In the genomic region with DNA sequence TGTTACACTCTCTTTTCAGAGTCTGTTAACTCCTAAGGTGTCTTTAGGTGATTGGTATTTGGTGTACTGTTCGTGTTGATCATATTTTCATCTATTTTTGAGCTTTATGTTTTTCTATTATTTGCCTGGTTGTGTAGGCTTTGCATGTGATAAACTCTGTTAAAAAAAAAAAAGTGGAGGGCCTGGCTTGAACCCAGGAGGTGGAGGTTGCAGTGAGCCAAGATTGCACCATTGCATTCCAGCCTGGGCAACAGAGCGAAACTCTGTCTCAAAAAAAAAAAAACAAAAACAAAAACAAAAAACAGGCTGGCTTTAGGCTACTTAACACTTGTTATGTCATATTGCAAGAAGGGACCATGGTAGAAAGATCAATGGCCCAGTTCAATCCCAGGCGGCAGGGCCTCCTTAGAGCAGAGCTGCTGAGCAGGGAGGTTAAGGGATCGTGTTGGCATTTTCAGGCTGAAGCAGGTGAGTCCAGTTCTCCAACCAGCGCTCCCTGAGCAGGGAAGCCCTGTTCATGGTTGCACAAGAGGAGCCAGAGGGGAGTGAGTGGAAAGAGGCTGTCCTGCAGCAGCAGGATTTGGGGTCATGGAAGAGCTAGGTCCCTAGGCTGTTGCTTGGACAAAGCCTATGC, we compare ENCODE assay signal across 14 cellular contexts. TPM values are rescaled to one million over a fixed set of nuclear protein-coding genes. Genes with fewer than 3 reads are reported as not detected.
DNase-seq lines count a peak whose midpoint lies in the region; ATAC-seq and TF ChIP-seq lines count a peak whose summit lies in the region.
"Had no signal": no experiment of that assay in that cellular context is flagged by ENCODE, and none has a peak within 500 bp of the region (broad histone marks: within the 10 kb centered on the region; RNA-seq: fewer than 3 reads in every experiment).

No MANE protein-coding gene starts in this region.

- H3K4me2 ChIP-seq in GM23248 (ENCODE audit: unreplicated experiment) = peak overlapping the region; percentile 11

- H3K36me3 ChIP-seq in GM23248 (ENCODE audit: low read depth) (no peaks in the 10 kb centered on the region), right atrium auricular region (peaks cover 32% of the 10 kb centered on the region)

- H4K20me1 ChIP-seq in GM23248 (ENCODE audit: insufficient read depth) = no peaks in the 10 kb centered on the region

- H3K27me3 ChIP-seq in GM23248 (replicated peaks; ENCODE audit: insufficient read depth) (no peaks in the 10 kb centered on the region), right atrium auricular region (no peaks in the 10 kb centered on the region)
- H3K27me3 ChIP-seq: brain microvascular endothelial cell, stomach had no signal

- no peak for ATAC-seq in GM21528 (IDR thresholded peaks at IDR 0.05; ENCODE audit: low FRiP score, unreplicated experiment)
- ATAC-seq: activated CD4-positive, alpha-beta T cell treated with anti-CD3 and anti-CD28 coated beads for 36 hours; activated T-helper 17 cell treated with anti-CD3 and anti-CD28 coated beads, Interleukin-2, amount 50 U/mL, for 72 hours; T-cell had no signal

- no peak for TF ChIP-seq CTCF in cardiac fibroblast (IDR thresholded peaks at IDR 0.05; ENCODE audit: low read depth, low read length)
- no peak for TF ChIP-seq CTCF in right atrium auricular region (IDR thresholded peaks at IDR 0.05)

- no peaks in the 10 kb centered on the region for H3F3A ChIP-seq in GM23248 (ENCODE audit: insufficient read depth)

- DNase-seq in GM23248 (peak; percentile 22), cardiac fibroblast (ENCODE audit: low read depth in 2 of 2) (peak; percentile 50 to 66), right atrium auricular region (ENCODE audit: low spot score) (peak; percentile 57), renal cortical epithelial cell (ENCODE audit: low read depth) (peak; percentile 59), COLO668 (lab: John Stamatoyannopoulos, UW; ENCODE audit: unreplicated experiment) (no peak), NCI-H446 treated with DMSO at 0.1 percent for 48 hours (lab: John Stamatoyannopoulos, UW) (no peak), NCI-H2227 treated with DMSO at 0.1 percent for 48 hours (lab: John Stamatoyannopoulos, UW) (no peak)
- DNase-seq: activated CD4-positive, alpha-beta T cell treated with anti-CD3 and anti-CD28 coated beads for 36 hours; brain microvascular endothelial cell; NCI-H2171 treated with DMSO at 0.1 percent for 48 hours; stomach; T-cell had no signal

- 71 to 74% methylated on average over 5 of the region's 5 CpGs for WGBS in GM23248 (ENCODE audit: low coverage in 1 of 2, low lambda C conversion rate in 2 of 2, missing lambda C conversion rate in 2 of 2), 2 experiments

- H3K4me1 ChIP-seq in GM23248 (ENCODE audit: insufficient read depth) = peaks cover 9% of the 10 kb centered on the region
- H3K4me1 ChIP-seq in right atrium auricular region = peaks cover 0 to 76% of the 10 kb centered on the region in 2 donors

- H2AFZ ChIP-seq in GM23248 = no peak overlapping the region

- H3K9me2 ChIP-seq in GM23248 (ENCODE audit: insufficient read depth) = no peaks in the 10 kb centered on the region

- H3K9me3 ChIP-seq in GM23248 (ENCODE audit: low read depth) (no peaks in the 10 kb centered on the region), right atrium auricular region (no peaks in the 10 kb centered on the region)
- H3K9me3 ChIP-seq: stomach had no signal

- H3K4me3 ChIP-seq in GM23248 (no peak overlapping the region), cardiac fibroblast (replicated peaks in 1 of 2; ENCODE audit: low read depth in 2 of 2, low read length in 2 of 2) (no peak overlapping the region), right atrium auricular region (no peak overlapping the region)
- H3K4me3 ChIP-seq: stomach had no signal

- H3K27ac ChIP-seq in GM23248 = no peak overlapping the region
- peak overlapping the region; percentile 96 to 97 for H3K27ac ChIP-seq in right atrium auricular region
- H3K27ac ChIP-seq: brain microvascular endothelial cell had no signal

- peak overlapping the region; percentile 8; the same call in 1 of the 2 replicates for H3K9ac ChIP-seq in GM23248

- peaks cover 98% of the 10 kb centered on the region for H3K79me2 ChIP-seq in GM23248 (ENCODE audit: insufficient read depth)

- in situ Hi-C loops in GM23248 (cut with MboI) = no loop called here

RNA-seq across cellular contexts. Expression of a gene that starts 8.5 kb away (rescaled TPM):
- 116 and 123 TPM in 2 replicates for total RNA-seq in GM23248 (2014; rRNA removed; shearing (Covaris generic))
- 74.1 and 78.3 TPM in 2 replicates for polyA plus RNA-seq in GM23248 (2016; fragmentation: Nextera tagmentation; extraction: Ambion mirVana)
- total RNA-seq in right atrium auricular region (100 to 1,000 TPM; 145 to 174 TPM), renal cortical epithelial cell (129 and 155 TPM in 2 replicates)

Comparison
In these comparisons a context has a peak if more than half of its experiments do, and no peak if none do; other contexts are left out.
1. DNase-seq: peak in GM23248 (single experiment), cardiac fibroblast (2 of 2), right atrium auricular region (single experiment) and renal cortical epithelial cell (single experiment); none in COLO668 (single experiment), NCI-H446 treated with DMSO at 0.1 percent for 48 hours (single experiment) and NCI-H2227 treated with DMSO at 0.1 percent for 48 hours (single experiment).